18 cellular contexts compared by ENCODE assay signal in genomic region chr6:42363906-42364859, GRCh38.
DNase-seq lines count a peak whose midpoint lies in the region; ATAC-seq, FAIRE-seq and TF ChIP-seq lines count a peak whose summit lies in the region.
"Had no signal": no experiment of that assay in that cellular context is flagged by ENCODE, and none has a peak within 500 bp of the region (broad histone marks: within the 10 kb centered on the region; RNA-seq: fewer than 3 reads in every experiment).

No MANE protein-coding gene starts in this region.

- H3K9me2 ChIP-seq in GM23338 (ENCODE audit: insufficient read depth) = peaks cover 5% of the 10 kb centered on the region

- in situ Hi-C loops in ACHN (cut with HindIII; ENCODE audit: low pct_ligation_motif_present, low pct_unique_long_range_greater_than_20kb, low sequenced_read_pairs) = no loop called here

- DNase-seq in activated CD4-positive, alpha-beta T cell treated with anti-CD3 and anti-CD28 coated beads, Interleukin-2, amount 10 ng/mL, durations not matched to agents 7 days and 5 days = no peak
- DNase-seq in activated CD4-positive, alpha-beta T cell treated with anti-CD3 and anti-CD28 coated beads for 4 hours = no peak
- DNase-seq in GM23338 (ENCODE audit: low spot score) (no peak), small intestine (peak; percentile 48), ACHN (no peak), midbrain (lab: John Stamatoyannopoulos, UW) (no peak)
- no peak for DNase-seq in activated naive CD8-positive, alpha-beta T cell treated with anti-CD3 and anti-CD28 coated beads, Interleukin-2, amount 10 ng/mL, durations not matched to agents 7 days and 5 days
- DNase-seq: COR-L47, GDM1, H9, head of caudate nucleus, IMR-90, NCI-H1105, NCI-H2171, pancreas, RPMI8226 had no signal

- no peaks in the 10 kb centered on the region for H3K9me3 Mint-ChIP-seq in activated CD4-positive, alpha-beta T cell treated with anti-CD3 and anti-CD28 coated beads, Interleukin-2, amount 10 ng/mL, durations not matched to agents 7 days and 5 days
- no peaks in the 10 kb centered on the region for H3K9me3 Mint-ChIP-seq in GM23338
- H3K9me3 Mint-ChIP-seq in activated naive CD8-positive, alpha-beta T cell treated with anti-CD3 and anti-CD28 coated beads, Interleukin-2, amount 10 ng/mL, durations not matched to agents 7 days and 5 days = no peaks in the 10 kb centered on the region
- H3K9me3 Mint-ChIP-seq: H9 had no signal

- peaks cover 23% of the 10 kb centered on the region for H4K20me1 ChIP-seq in GM23338 (replicated peaks; ENCODE audit: insufficient read depth)

- H3K4me2 ChIP-seq in GM23338 = no peak overlapping the region

- TF ChIP-seq CTCF in GM23338 (conservative IDR thresholded peaks at IDR 0.05; ENCODE audit: low read depth in 2 of 2) = no peak

- ATAC-seq in GM23338 (no peak), HG03135 (IDR thresholded peaks at IDR 0.05; ENCODE audit: unreplicated experiment) (no peak)
- no peak for ATAC-seq in activated naive CD8-positive, alpha-beta T cell treated with anti-CD3 and anti-CD28 coated beads, Interleukin-2, amount 10 ng/mL, durations not matched to agents 7 days and 5 days (ENCODE audit: low read depth)

- no peak overlapping the region for H3K4me3 ChIP-seq in GM23338
- H3K4me3 ChIP-seq in small intestine (ENCODE audit: low read depth in 1 of 2, low read length in 2 of 2) = no peak overlapping the region
- H3K4me3 ChIP-seq: pancreas had no signal

- peaks cover 24% of the 10 kb centered on the region for H3K36me3 Mint-ChIP-seq in activated CD4-positive, alpha-beta T cell treated with anti-CD3 and anti-CD28 coated beads, Interleukin-2, amount 10 ng/mL, durations not matched to agents 7 days and 5 days (ENCODE audit: low read depth)
- peaks cover 22% of the 10 kb centered on the region for H3K36me3 Mint-ChIP-seq in GM23338 (ENCODE audit: low read depth)
- peaks cover 35% of the 10 kb centered on the region for H3K36me3 Mint-ChIP-seq in activated naive CD8-positive, alpha-beta T cell treated with anti-CD3 and anti-CD28 coated beads, Interleukin-2, amount 10 ng/mL, durations not matched to agents 7 days and 5 days

- no peaks in the 10 kb centered on the region for H3K36me3 ChIP-seq in GM23338 (ENCODE audit: insufficient read depth)
- H3K36me3 ChIP-seq in small intestine (ENCODE audit: control insufficient read depth in 2 of 2, insufficient read depth in 2 of 2, low read length in 2 of 2) = no peaks in the 10 kb centered on the region
- H3K36me3 ChIP-seq: pancreas had no signal

- H3K27ac Mint-ChIP-seq in activated CD4-positive, alpha-beta T cell treated with anti-CD3 and anti-CD28 coated beads, Interleukin-2, amount 10 ng/mL, durations not matched to agents 7 days and 5 days = peak overlapping the region; percentile 21
- peak overlapping the region; percentile 28; the same call in 1 of the 2 replicates for H3K27ac Mint-ChIP-seq in GM23338
- peak overlapping the region; percentile 68 for H3K27ac Mint-ChIP-seq in activated naive CD8-positive, alpha-beta T cell treated with anti-CD3 and anti-CD28 coated beads, Interleukin-2, amount 10 ng/mL, durations not matched to agents 7 days and 5 days

- no peak for FAIRE-seq in small intestine (lab: Jason Lieb, UNC)
- FAIRE-seq: keratinocyte, pancreas had no signal

- H3K27ac ChIP-seq in GM23338 (ENCODE audit: low read depth) = no peak overlapping the region
- H3K27ac ChIP-seq in small intestine (ENCODE audit: low read depth in 1 of 2, low read length in 1 of 2) = no peak overlapping the region
- H3K27ac ChIP-seq: pancreas had no signal

- no peak overlapping the region for H3K4me3 Mint-ChIP-seq in activated CD4-positive, alpha-beta T cell treated with anti-CD3 and anti-CD28 coated beads, Interleukin-2, amount 10 ng/mL, durations not matched to agents 7 days and 5 days
- no peak overlapping the region for H3K4me3 Mint-ChIP-seq in GM23338
- H3K4me3 Mint-ChIP-seq in activated naive CD8-positive, alpha-beta T cell treated with anti-CD3 and anti-CD28 coated beads, Interleukin-2, amount 10 ng/mL, durations not matched to agents 7 days and 5 days = no peak overlapping the region
- H3K4me3 Mint-ChIP-seq: H9 had no signal

- POLR2A ChIA-PET in activated CD4-positive, alpha-beta T cell treated with anti-CD3 and anti-CD28 coated beads, Interleukin-2, amount 10 ng/mL, durations not matched to agents 7 days and 5 days (lab: Charles Lee) = no interaction called here
- POLR2A ChIA-PET in activated naive CD8-positive, alpha-beta T cell treated with anti-CD3 and anti-CD28 coated beads, Interleukin-2, amount 10 ng/mL, durations not matched to agents 7 days and 5 days (lab: Charles Lee) = no interaction called here

- no peaks in the 10 kb centered on the region for H3K9me3 ChIP-seq in small intestine (ENCODE audit: control insufficient read depth, low read depth)
- H3K9me3 ChIP-seq: pancreas had no signal

- H3K27me3 Mint-ChIP-seq in activated CD4-positive, alpha-beta T cell treated with anti-CD3 and anti-CD28 coated beads, Interleukin-2, amount 10 ng/mL, durations not matched to agents 7 days and 5 days = no peaks in the 10 kb centered on the region
- H3K27me3 Mint-ChIP-seq in GM23338 (ENCODE audit: insufficient read depth, low read depth, poor library complexity) = peaks cover 5% of the 10 kb centered on the region
- no peaks in the 10 kb centered on the region for H3K27me3 Mint-ChIP-seq in activated naive CD8-positive, alpha-beta T cell treated with anti-CD3 and anti-CD28 coated beads, Interleukin-2, amount 10 ng/mL, durations not matched to agents 7 days and 5 days

- CTCF ChIA-PET in activated CD4-positive, alpha-beta T cell treated with anti-CD3 and anti-CD28 coated beads, Interleukin-2, amount 10 ng/mL, durations not matched to agents 7 days and 5 days (lab: Charles Lee) = interaction anchor here (1.2 to 2.1 kb wide), 2 partner anchors 10 to 25 kb away, joined by 3 to 5 read pairs; no protein-coding TSS in a partner anchor

- H3K27me3 ChIP-seq in GM23338 (ENCODE audit: insufficient read depth) (no peaks in the 10 kb centered on the region), small intestine (ENCODE audit: control insufficient read depth in 2 of 2, insufficient read depth in 2 of 2, low read length in 2 of 2) (no peaks in the 10 kb centered on the region)
- H3K27me3 ChIP-seq: pancreas had no signal

- H2AFZ ChIP-seq in GM23338 = no peak overlapping the region

- peaks cover 79% of the 10 kb centered on the region for H3K79me2 ChIP-seq in GM23338 (replicated peaks; ENCODE audit: insufficient read depth)

- H3F3A ChIP-seq in GM23338 (replicated peaks; ENCODE audit: low read depth) = no peaks in the 10 kb centered on the region

- H3K4me1 Mint-ChIP-seq in activated CD4-positive, alpha-beta T cell treated with anti-CD3 and anti-CD28 coated beads, Interleukin-2, amount 10 ng/mL, durations not matched to agents 7 days and 5 days = peaks cover 59% of the 10 kb centered on the region
- H3K4me1 Mint-ChIP-seq in GM23338 = peaks cover 19% of the 10 kb centered on the region
- peaks cover 45% of the 10 kb centered on the region for H3K4me1 Mint-ChIP-seq in activated naive CD8-positive, alpha-beta T cell treated with anti-CD3 and anti-CD28 coated beads, Interleukin-2, amount 10 ng/mL, durations not matched to agents 7 days and 5 days

- H3K4me1 ChIP-seq in GM23338 (ENCODE audit: insufficient read depth) (peaks cover 14% of the 10 kb centered on the region; the same call in 1 of the 2 replicates), small intestine (ENCODE audit: control insufficient read depth in 2 of 2, insufficient read depth in 1 of 2, low read depth in 1 of 2, low read length in 1 of 2) (no peaks in the 10 kb centered on the region)
- H3K4me1 ChIP-seq: pancreas had no signal

- 90 to 94% (median 90%) methylated on average over 8 of the region's 8 CpGs for WGBS in small intestine, 3 donors

TF ChIP-seq in GM23338, 12 proteins besides CTCF, POLR2A, EP300 and RAD21 (continues in another document):
- TF ChIP-seq ZNF114 (CRISPR knock-in tag; IDR thresholded peaks at IDR 0.05) (no peak), ZNF331 (CRISPR knock-in tag; IDR thresholded peaks at IDR 0.05; ENCODE audit: low read depth) (no peak), EZH2phosphoT487 (IDR thresholded peaks at IDR 0.05; ENCODE audit: unreplicated experiment) (no peak)
